ENCODE assay signal across 26 cellular contexts in the genomic region with DNA sequence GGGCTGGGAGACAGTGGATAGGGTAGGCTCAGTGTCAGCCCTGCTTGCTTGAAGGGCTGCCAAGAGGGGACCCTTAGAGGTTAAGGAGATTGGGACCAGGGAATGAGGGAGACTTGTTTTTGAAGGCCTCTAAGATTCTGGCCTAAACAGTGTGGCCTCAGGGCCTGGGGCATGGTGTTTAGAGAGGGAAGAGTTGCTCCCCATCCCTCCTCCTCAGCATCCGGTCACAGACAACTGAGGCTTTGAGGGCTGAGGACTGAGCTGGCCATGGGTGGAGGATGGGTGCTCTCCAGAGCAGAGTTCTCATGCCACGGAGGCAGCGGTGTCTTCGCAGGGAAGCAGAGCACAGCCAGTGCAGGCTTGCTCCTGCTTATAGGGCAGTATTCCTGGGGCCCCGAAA. TPM values are rescaled to one million over a fixed set of nuclear protein-coding genes. Genes with fewer than 3 reads are reported as not detected.
"Had no signal": no experiment of that assay in that cellular context is flagged by ENCODE, and none has a peak within 500 bp of the region (broad histone marks: within the 10 kb centered on the region; RNA-seq: fewer than 3 reads in every experiment).

No MANE protein-coding gene starts in this region.

- H3K36me3 ChIP-seq: left lung, lower lobe of right lung, stomach, tibial artery had no signal

- H3K4me3 ChIP-seq: coronary artery, left lung, lower lobe of right lung, stomach, tibial artery had no signal

- DNase-seq: activated B cell treated with CpG ODN at 0.5 μM for 24 hours; activated CD4-positive, alpha-beta T cell treated with anti-CD3 and anti-CD28 coated beads, Interleukin-2, amount 50 U/mL, for 1 hour; activated CD8-positive, alpha-beta T cell treated with anti-CD3 and anti-CD28 coated beads for 36 hours; activated gamma-delta T cell treated with Interleukin-2 at 50 U/mL for 16 hours; activated naive CD4-positive, alpha-beta T cell treated with anti-CD3 and anti-CD28 coated beads, Interleukin-2, amount 50 U/mL, for 16 hours; activated T-cell treated with anti-CD3 and anti-CD28 coated beads, Interleukin-2, amount 50 U/mL, for 4 hours; cerebellar nuclear complex; effector memory CD8-positive, alpha-beta T cell; foreskin keratinocyte; lower lobe of right lung; mesenchymal stem cell; occipital lobe; right cardiac atrium; stimulated activated CD4-positive, alpha-beta T cell treated with anti-CD3 and anti-CD28 coated beads, Interleukin-15, amount 100 ng/mL, for 24 hours; stimulated activated CD4-positive, alpha-beta T cell treated with anti-CD3 and anti-CD28 coated beads, Interleukin-2, amount 100 ng/mL, for 24 hours; stimulated activated naive B cell treated with anti-CD40 and anti-IgM and Interleukin-4, amounts not matched to agents 10 μg/mL and 1 μg/mL and 100 μg/mL, for 72 hours; stomach; T-cell; tibial artery had no signal

- H3K9me3 ChIP-seq: left lung, lower lobe of right lung, stomach, tibial artery had no signal

- ATAC-seq: activated CD8-positive, alpha-beta T cell treated with anti-CD3 and anti-CD28 coated beads for 36 hours; activated T-cell treated with anti-CD3 and anti-CD28 coated beads, Interleukin-2, amount 50 U/mL, for 4 hours; activated T-helper 17 cell treated with anti-CD3 and anti-CD28 coated beads, Interleukin-2, amount 50 U/mL, for 72 hours; effector memory CD8-positive, alpha-beta T cell; esophagus mucosa; foreskin keratinocyte; left lung; lower lobe of right lung; naive thymus-derived CD8-positive, alpha-beta T cell; right cardiac atrium; stimulated activated naive B cell treated with anti-CD40 and anti-IgM and Interleukin-4, amounts not matched to agents 10 μg/mL and 1 μg/mL and 100 μg/mL, for 72 hours; T-cell had no signal

- FAIRE-seq: islet of Langerhans had no signal

- H3K27me3 ChIP-seq: foreskin keratinocyte, left lung had no signal

- H3K27ac ChIP-seq: coronary artery, foreskin keratinocyte, left lung, lower lobe of right lung, tibial artery had no signal

RNA-seq across cellular contexts. Expression of gene KRT80, which starts 49.4 kb away (rescaled TPM):
- total RNA-seq: activated B cell treated with CpG ODN at 0.5 μM for 24 hours; activated CD8-positive, alpha-beta T cell treated with anti-CD3 and anti-CD28 coated beads for 36 hours; activated T-helper 17 cell treated with anti-CD3 and anti-CD28 coated beads, Interleukin-2, amount 50 U/mL, for 72 hours; naive thymus-derived CD8-positive, alpha-beta T cell; neural crest cell; occipital lobe had no signal
- polyA plus RNA-seq: naive thymus-derived CD8-positive, alpha-beta T cell had no signal
